ENCODE assay signal across 20 cellular contexts in genomic region chr11:110497204-110497987, GRCh38.
A peak's percentile ranks its signal among the peaks of the same experiment; 100 is the strongest.
DNase-seq lines count a peak whose midpoint lies in the region; ATAC-seq, FAIRE-seq and TF ChIP-seq lines count a peak whose summit lies in the region.
"Had no signal": no experiment of that assay in that cellular context is flagged by ENCODE, and none has a peak within 500 bp of the region (broad histone marks: within the 10 kb centered on the region; RNA-seq: fewer than 3 reads in every experiment).

No MANE protein-coding gene starts in this region.

- no peaks in the 10 kb centered on the region for H4K20me1 ChIP-seq in GM12878 (ENCODE audit: control insufficient read depth, insufficient read depth)
- no peaks in the 10 kb centered on the region for H4K20me1 ChIP-seq in HepG2 (ENCODE audit: insufficient read depth, low read length)

- in situ Hi-C loops in GM12878 (cut with MboI): no loop called here
- in situ Hi-C loops in HepG2 (cut with HindIII; ENCODE audit: extremely low pct_ligation_motif_present, low pct_unique_long_range_greater_than_20kb): no loop called here

- no peaks in the 10 kb centered on the region for H3K27me3 Mint-ChIP-seq in mesothelial cell of epicardium (ENCODE audit: low read depth)

- RAD21 ChIA-PET in GM12878 (lab: Charles Lee; ENCODE audit: unreplicated experiment): no interaction called here

- BruUV-seq in GM12878 (replicated peaks; lab: Mats Ljungman, UMichigan) (no TSS peak), HepG2 (replicated peaks; lab: Mats Ljungman, UMichigan) (no TSS peak)

- H3K4me3 ChIP-seq in NB4 (ENCODE audit: low read depth, low read length): no peak overlapping the region
- H3K4me3 ChIP-seq in GM12878: no peak overlapping the region
- no peak overlapping the region for H3K4me3 ChIP-seq in HepG2 (replicated peaks in 1 of 3; ENCODE audit: insufficient read depth in 1 of 3, low read depth in 2 of 3, low read length in 3 of 3)
- H3K4me3 ChIP-seq: adrenal gland, coronary artery, tibial nerve had no signal

- POLR2A ChIA-PET in GM12878 (lab: Charles Lee) (no interaction called here), HepG2 (lab: Yijun Ruan, JAX) (no interaction called here)

- H3K27ac ChIP-seq in GM12878 (ENCODE audit: control insufficient read depth, insufficient read depth) (no peak overlapping the region), HepG2 (ENCODE audit: extremely low read length, insufficient read depth, low read length) (no peak overlapping the region)
- H3K27ac ChIP-seq: adrenal gland, epithelial cell of prostate, tibial nerve had no signal

- H2AFZ ChIP-seq in GM12878 (ENCODE audit: control insufficient read depth, low read depth, low read length) (no peak overlapping the region), HepG2 (ENCODE audit: low read length) (no peak overlapping the region)

- H3K9me3 ChIP-seq in GM12878 (replicated peaks; ENCODE audit: control insufficient read depth, insufficient read depth, low read length): no peaks in the 10 kb centered on the region
- no peaks in the 10 kb centered on the region for H3K9me3 ChIP-seq in HepG2 (ENCODE audit: low read length)
- H3K9me3 ChIP-seq: adrenal gland had no signal

- H3K27ac Mint-ChIP-seq in mesothelial cell of epicardium: no peak overlapping the region
- H3K27ac Mint-ChIP-seq: activated T-helper 1 cell treated with anti-CD3 and anti-CD28 coated beads, Interleukin-12 subunit alpha, Interleukin-12 subunit beta, Interleukin-2, Interleukin-4 antibody, amounts not matched to agents 30 ng/mL and 10 ng/mL and 1 ng/mL, durations not matched to agents 14 hours and 24 hours and 36 hours; natural killer cell treated with Interleukin-12 subunit alpha and Interleukin-12 subunit beta and Interleukin-15 and Interleukin-18, amount 100 ng/mL, for 72 hours had no signal

- peaks cover 15% of the 10 kb centered on the region for H3K9me3 Mint-ChIP-seq in mesothelial cell of epicardium
- H3K9me3 Mint-ChIP-seq: activated T-helper 1 cell treated with anti-CD3 and anti-CD28 coated beads, Interleukin-12 subunit alpha, Interleukin-12 subunit beta, Interleukin-2, Interleukin-4 antibody, amounts not matched to agents 30 ng/mL and 10 ng/mL and 1 ng/mL, durations not matched to agents 14 hours and 24 hours and 36 hours; natural killer cell treated with Interleukin-12 subunit alpha and Interleukin-12 subunit beta and Interleukin-15 and Interleukin-18, amount 100 ng/mL, for 72 hours had no signal

- CTCF ChIA-PET in GM12878 (lab: Yijun Ruan, JAX): interaction anchor here (0.6 kb wide), 1 partner anchor 8 kb away, joined by 3 read pairs; no protein-coding TSS in a partner anchor
- CTCF ChIA-PET in HepG2 (lab: Yijun Ruan, JAX; ENCODE audit: low intra/inter-chr PET ratio, low total read pairs): no interaction called here

- TF ChIP-seq POLR2A in NB4 (IDR thresholded peaks at IDR 0.05; ENCODE audit: extremely low read depth, insufficient read length): no peak
- no peak for TF ChIP-seq POLR2A in GM12878 (IDR thresholded peaks at IDR 0.05; ENCODE audit: low read depth, low read length)
- no peak for TF ChIP-seq POLR2A in HepG2 (IDR thresholded peaks at IDR 0.05; ENCODE audit: insufficient read depth in 1 of 2, low read depth in 2 of 2, low read length in 2 of 2)

- H3K4me1 ChIP-seq in GM12878 (ENCODE audit: control insufficient read depth, insufficient read depth, low read length): no peaks in the 10 kb centered on the region
- no peaks in the 10 kb centered on the region for H3K4me1 ChIP-seq in HepG2 (ENCODE audit: insufficient read depth, low read length)
- H3K4me1 ChIP-seq: adrenal gland had no signal

- no peaks in the 10 kb centered on the region for H3K36me3 Mint-ChIP-seq in mesothelial cell of epicardium
- H3K36me3 Mint-ChIP-seq: natural killer cell treated with Interleukin-12 subunit alpha and Interleukin-12 subunit beta and Interleukin-15 and Interleukin-18, amount 100 ng/mL, for 72 hours had no signal

- peak; percentile 90 for DNase-seq in AML-193 (lab: John Stamatoyannopoulos, UW)
- peak; percentile 94 for DNase-seq in NB4 (ENCODE audit: low read depth)
- no peak for DNase-seq in GM12878 (ENCODE audit: low read depth, low spot score)
- DNase-seq in HepG2 (ENCODE audit: low spot score): no peak
- no peak for DNase-seq in posterior cingulate gyrus
- no peak for DNase-seq in mesothelial cell of epicardium (ENCODE audit: low spot score in 2 of 2, unreplicated experiment in 2 of 2)
- no peak for DNase-seq in stimulated activated CD4-positive, alpha-beta T cell treated with anti-CD3 and anti-CD28 coated beads, Interleukin-15, amount 100 ng/mL, for 24 hours
- DNase-seq in NCI-H2171 (lab: John Stamatoyannopoulos, UW): no peak
- DNase-seq: ACHN; activated CD4-positive, alpha-beta T cell treated with anti-CD3 and anti-CD28 coated beads, Interleukin-2, amount 50 U/mL, for 48 hours; NCI-H2029; NCI-H526 treated with DMSO at 0.1 percent for 48 hours; SHP77; stimulated activated CD4-positive, alpha-beta T cell treated with anti-CD3 and anti-CD28 coated beads, Interleukin-4, amount 100 ng/mL, for 4 hours had no signal

- intact Hi-C loops in GM12878 (cut with micrococcal nuclease; ENCODE audit: unreplicated experiment) (no loop called here), HepG2 (cut with micrococcal nuclease; ENCODE audit: unreplicated experiment) (no loop called here), posterior cingulate gyrus (cut with DNase I) (no loop called here)

- peaks cover 6% of the 10 kb centered on the region for H3K4me1 Mint-ChIP-seq in mesothelial cell of epicardium

- H3K4me2 ChIP-seq in GM12878 (ENCODE audit: control insufficient read depth, insufficient read depth) (no peak overlapping the region), HepG2 (ENCODE audit: low read depth, low read length) (no peak overlapping the region)

- H3K9ac ChIP-seq in GM12878 (ENCODE audit: control insufficient read depth, insufficient read depth, low read length) (no peak overlapping the region), HepG2 (ENCODE audit: insufficient read depth, low read depth, low read length) (no peak overlapping the region)

- FAIRE-seq in GM12878 (lab: Jason Lieb, UNC) (no peak), HepG2 (lab: Jason Lieb, UNC) (no peak)

- ATAC-seq in GM12878 (no peak), HepG2 (no peak)
- ATAC-seq: natural killer cell treated with Interleukin-12 subunit alpha and Interleukin-12 subunit beta and Interleukin-15 and Interleukin-18, amount 100 ng/mL, for 72 hours had no signal

- TF ChIP-seq RAD21 in GM12878 (IDR thresholded peaks at IDR 0.05; ENCODE audit: insufficient read depth, low read depth, low read length) (no peak), HepG2 (CRISPR knock-in tag; IDR thresholded peaks at IDR 0.05) (no peak)

- H3K27me3 ChIP-seq in GM12878 (replicated peaks in 1 of 2; ENCODE audit: control insufficient read depth in 2 of 2, insufficient read depth in 2 of 2, low read length in 1 of 2) (0 out of 4 replicates have a peak, but pooled peaks cover 0 to 4% of the 10 kb centered on the region in 2 experiments), HepG2 (ENCODE audit: control insufficient read depth in 1 of 2, insufficient read depth in 2 of 2, low read length in 2 of 2) (peaks cover 0 to 4% of the 10 kb centered on the region in 2 experiments; a peak in 1 of 5 replicates)
- H3K27me3 ChIP-seq: adrenal gland, tibial nerve had no signal

- 0% methylated on average over 2 of the region's 2 CpGs for WGBS in GM12878 (ENCODE audit: insufficient coverage, insufficient replicate concordance, low lambda C conversion rate, missing lambda C conversion rate)
- WGBS in HepG2 (ENCODE audit: low lambda C conversion rate): 0% methylated on average over 2 of the region's 2 CpGs

- no peak overlapping the region for H3K4me3 Mint-ChIP-seq in mesothelial cell of epicardium
- H3K4me3 Mint-ChIP-seq: activated T-helper 1 cell treated with anti-CD3 and anti-CD28 coated beads, Interleukin-12 subunit alpha, Interleukin-12 subunit beta, Interleukin-2, Interleukin-4 antibody, amounts not matched to agents 30 ng/mL and 10 ng/mL and 1 ng/mL, durations not matched to agents 14 hours and 24 hours and 36 hours; natural killer cell treated with Interleukin-12 subunit alpha and Interleukin-12 subunit beta and Interleukin-15 and Interleukin-18, amount 100 ng/mL, for 72 hours had no signal

- SMC1A ChIA-PET in GM12878 (lab: Charles Lee; ENCODE audit: uncharacterized antibody, unreplicated experiment): no interaction called here

- TF ChIP-seq CTCF in NB4 (IDR thresholded peaks at IDR 0.05; ENCODE audit: low read depth, low read length) (no peak), GM12878 (IDR thresholded peaks at IDR 0.05 in 2 of 3, conservative IDR thresholded peaks at IDR 0.05 in 1 of 3; ENCODE audit: control insufficient read depth in 2 of 3, extremely low read depth in 1 of 3, insufficient read depth in 1 of 3, low read depth in 3 of 3, low read length in 3 of 3) (no peak), HepG2 (CRISPR knock-in tag; IDR thresholded peaks at IDR 0.05) (no peak), mesothelial cell of epicardium (IDR thresholded peaks at IDR 0.05; ENCODE audit: unreplicated experiment) (no peak)

- H3K79me2 ChIP-seq in GM12878 (ENCODE audit: control insufficient read depth, insufficient read depth, low read length) (no peaks in the 10 kb centered on the region), HepG2 (ENCODE audit: insufficient read depth, low read length) (no peaks in the 10 kb centered on the region)

- no peaks in the 10 kb centered on the region for H3K36me3 ChIP-seq in GM12878 (ENCODE audit: control insufficient read depth in 2 of 2, insufficient read depth in 2 of 2, low read length in 1 of 2)
- no peaks in the 10 kb centered on the region for H3K36me3 ChIP-seq in HepG2 (replicated peaks in 1 of 2; ENCODE audit: control insufficient read depth in 1 of 2, insufficient read depth in 2 of 2, low read length in 2 of 2)
- H3K36me3 ChIP-seq: adrenal gland, tibial nerve had no signal

- no peak for TF ChIP-seq EP300 in GM12878 (IDR thresholded peaks at IDR 0.05; ENCODE audit: borderline replicate concordance in 1 of 2, control insufficient read depth in 1 of 2, low read depth in 2 of 2, low read length in 2 of 2)
- TF ChIP-seq EP300 in HepG2 (IDR thresholded peaks at IDR 0.05; ENCODE audit: low read depth in 2 of 2, low read length in 2 of 2): no peak
- no peak for TF ChIP-seq EP300 in HepG2 (CRISPR knock-in tag; IDR thresholded peaks at IDR 0.05; ENCODE audit: borderline replicate concordance)

TF ChIP-seq in GM12878, 131 proteins besides CTCF, POLR2A, EP300 and RAD21 (continues in another document):
- TF ChIP-seq NR2F1 (conservative IDR thresholded peaks at IDR 0.05) (no peak), KAT2A (conservative IDR thresholded peaks at IDR 0.05; ENCODE audit: control insufficient read depth, low read depth, low read length) (no peak), RB1 (IDR thresholded peaks at IDR 0.05; ENCODE audit: borderline replicate concordance) (no peak), MYC (IDR thresholded peaks at IDR 0.05; ENCODE audit: insufficient read depth, insufficient read length, insufficient replicate concordance, low read length, severe bottlenecking) (no peak)

TF ChIP-seq in HepG2, 621 proteins besides CTCF, POLR2A, EP300 and RAD21:
- TF ChIP-seq CEBPB (IDR thresholded peaks at IDR 0.05; ENCODE audit: borderline replicate concordance, low read depth, low read length) (peak; percentile 47; the same call in 1 of the 2 replicates), ISX (CRISPR knock-in tag; conservative IDR thresholded peaks at IDR 0.05) (no peak)

Comparison
In these comparisons a context has a peak if more than half of its experiments do, and no peak if none do; other contexts are left out.
1. DNase-seq: peak in AML-193 (2 of 2) and NB4 (single experiment); none in GM12878 (single experiment), HepG2 (single experiment), posterior cingulate gyrus (0 of 10), mesothelial cell of epicardium (0 of 2), stimulated activated CD4-positive, alpha-beta T cell treated with anti-CD3 and anti-CD28 coated beads, Interleukin-15, amount 100 ng/mL, for 24 hours (single experiment) and NCI-H2171 (single experiment).